In the genomic region with DNA sequence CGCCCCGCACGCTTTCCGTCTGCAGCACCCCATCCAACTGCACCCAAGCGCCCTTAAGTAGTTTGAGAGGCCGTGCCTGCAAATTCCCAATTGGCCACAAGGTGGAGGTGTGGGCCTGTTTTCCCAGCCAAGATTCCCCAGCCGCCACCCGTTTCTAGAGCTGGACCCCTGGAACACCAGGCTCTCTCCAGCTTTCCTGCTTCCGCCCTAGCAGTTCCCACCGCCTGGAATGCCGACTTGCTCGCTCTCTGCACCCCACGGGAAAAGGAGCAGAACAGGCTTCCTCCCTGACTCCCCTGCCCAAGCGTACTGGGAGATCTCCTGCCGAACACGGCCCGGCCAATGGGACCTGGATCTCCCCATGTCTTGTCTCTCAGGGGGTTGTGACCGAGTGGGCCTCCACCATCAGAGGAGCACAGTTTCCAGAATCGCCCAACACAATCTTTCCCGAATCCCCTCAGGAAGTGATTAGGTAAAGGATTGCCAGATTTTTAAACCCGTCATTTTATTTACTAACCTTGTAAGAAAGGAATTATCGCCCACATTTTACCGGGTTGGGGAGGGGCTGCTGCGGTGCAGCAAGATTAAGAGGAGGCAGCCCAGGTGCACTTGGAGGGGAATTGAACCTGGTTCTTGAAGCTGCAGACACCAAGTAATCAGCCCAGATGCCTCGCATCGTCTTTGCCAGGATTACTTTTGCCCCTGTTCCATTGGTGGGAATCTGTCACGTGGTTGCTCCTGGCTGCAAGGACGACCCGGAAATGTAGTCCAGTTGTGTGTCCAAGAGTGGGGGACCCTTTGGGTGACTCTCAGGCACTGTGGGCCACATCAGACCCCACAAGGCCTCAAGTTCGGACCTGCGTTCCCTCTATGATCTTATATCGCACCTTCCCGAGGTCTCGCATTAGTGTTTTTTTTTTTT, we compare ENCODE assay signal across 8 cellular contexts.
A peak's percentile ranks its signal among the peaks of the same experiment; 100 is the strongest.
DNase-seq lines count a peak whose midpoint lies in the region; ATAC-seq and TF ChIP-seq lines count a peak whose summit lies in the region.

No MANE protein-coding gene starts in this region.

- TF ChIP-seq CTCF in C4-2B (conservative IDR thresholded peaks at IDR 0.05), result peak; percentile 94
- peak; percentile 81 for TF ChIP-seq CTCF in astrocyte of the spinal cord (IDR thresholded peaks at IDR 0.05; ENCODE audit: low read depth, low read length)
- peak; percentile 80 for TF ChIP-seq CTCF in retinal pigment epithelial cell (conservative IDR thresholded peaks at IDR 0.05; ENCODE audit: low read depth, low read length)

- DNase-seq in NCI-H1694 treated with DMSO at 0.1 percent for 48 hours (lab: John Stamatoyannopoulos, UW), result peak; percentile 52
- peak; percentile 70 for DNase-seq in T1000 (lab: John Stamatoyannopoulos, UW)
- peak; percentile 85 for DNase-seq in astrocyte of the spinal cord (ENCODE audit: low read depth, low spot score)
- peak; percentile 29 to 91 (median 73) for DNase-seq in hypothalamus (lab: John Stamatoyannopoulos, UW)
- peak; percentile 46 for DNase-seq in retinal pigment epithelial cell (ENCODE audit: low read depth)

- H3K4me3 ChIP-seq in astrocyte of the spinal cord (ENCODE audit: low read depth, low read length) (peak overlapping the region; percentile 66), retinal pigment epithelial cell (ENCODE audit: low read length) (peak overlapping the region; percentile 78)

- in situ Hi-C loops in astrocyte of the spinal cord (cut with HindIII; ENCODE audit: low sequenced_read_pairs), result no loop called here

- ATAC-seq in GM21723 (IDR thresholded peaks at IDR 0.05; ENCODE audit: unreplicated experiment) (peak; percentile 73), GM18870 (IDR thresholded peaks at IDR 0.05; ENCODE audit: unreplicated experiment) (no peak)

- H3K27ac ChIP-seq in C4-2B, result peak overlapping the region; percentile 73
